ENCODE assay signal across 15 cellular contexts in the genomic region with DNA sequence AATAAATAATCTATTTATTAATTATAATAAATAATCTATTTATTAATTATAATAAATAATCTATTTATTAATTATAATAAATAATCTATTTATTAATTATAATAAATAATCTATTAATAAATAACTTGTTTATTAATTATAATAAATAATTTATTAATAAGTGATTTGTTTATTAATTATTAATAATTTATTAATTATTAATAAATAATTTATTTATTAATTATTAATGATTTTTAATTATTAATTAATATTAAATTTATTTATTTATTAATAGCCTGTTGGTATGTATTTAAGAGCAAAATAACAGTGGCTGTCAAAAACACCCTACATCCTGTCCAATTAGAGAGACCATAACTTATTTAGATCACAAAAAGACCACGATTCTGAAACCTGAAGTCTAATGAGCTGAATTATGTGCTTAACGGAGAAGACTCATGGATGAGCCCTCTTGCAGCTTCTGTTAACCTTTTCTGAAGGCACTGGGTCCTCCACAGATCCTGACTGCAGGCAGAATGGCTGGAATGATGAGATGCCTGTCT.
"Had no signal": no experiment of that assay in that cellular context is flagged by ENCODE, and none has a peak within 500 bp of the region (broad histone marks: within the 10 kb centered on the region; RNA-seq: fewer than 3 reads in every experiment).

No MANE protein-coding gene starts in this region.

- DNase-seq: activated CD4-positive, alpha-beta memory T cell treated with anti-CD3 and anti-CD28 coated beads for 36 hours; activated CD4-positive, alpha-beta T cell treated with anti-CD3 and anti-CD28 coated beads for 4 hours; activated CD4-positive, CD25-positive, alpha-beta regulatory T cell; activated effector memory CD4-positive, alpha-beta T cell treated with Interleukin-2 at 50 U/mL for 16 hours; activated naive CD4-positive, alpha-beta T cell treated with anti-CD3 and anti-CD28 coated beads for 36 hours; activated naive CD8-positive, alpha-beta T cell treated with anti-CD3 and anti-CD28 coated beads, Interleukin-2, amount 10 ng/mL, durations not matched to agents 7 days and 5 days; activated T-cell treated with anti-CD3 and anti-CD28 coated beads, Interleukin-2, amount 50 U/mL, for 72 hours; amniotic stem cell; colonic mucosa; heart right ventricle; stimulated activated CD4-positive, alpha-beta T cell treated with anti-CD3 and anti-CD28 coated beads, Interleukin-1b, Interleukin-23, amount 100 ng/mL, for 48 hours; stimulated activated naive CD8-positive, alpha-beta T cell treated with anti-CD3 and anti-CD28 coated beads, Interleukin-15, amount 100 ng/mL, for 72 hours; T1000 had no signal

- FAIRE-seq: keratinocyte, urothelium cell line had no signal
